8 cellular contexts compared by ENCODE assay signal in the genomic region with DNA sequence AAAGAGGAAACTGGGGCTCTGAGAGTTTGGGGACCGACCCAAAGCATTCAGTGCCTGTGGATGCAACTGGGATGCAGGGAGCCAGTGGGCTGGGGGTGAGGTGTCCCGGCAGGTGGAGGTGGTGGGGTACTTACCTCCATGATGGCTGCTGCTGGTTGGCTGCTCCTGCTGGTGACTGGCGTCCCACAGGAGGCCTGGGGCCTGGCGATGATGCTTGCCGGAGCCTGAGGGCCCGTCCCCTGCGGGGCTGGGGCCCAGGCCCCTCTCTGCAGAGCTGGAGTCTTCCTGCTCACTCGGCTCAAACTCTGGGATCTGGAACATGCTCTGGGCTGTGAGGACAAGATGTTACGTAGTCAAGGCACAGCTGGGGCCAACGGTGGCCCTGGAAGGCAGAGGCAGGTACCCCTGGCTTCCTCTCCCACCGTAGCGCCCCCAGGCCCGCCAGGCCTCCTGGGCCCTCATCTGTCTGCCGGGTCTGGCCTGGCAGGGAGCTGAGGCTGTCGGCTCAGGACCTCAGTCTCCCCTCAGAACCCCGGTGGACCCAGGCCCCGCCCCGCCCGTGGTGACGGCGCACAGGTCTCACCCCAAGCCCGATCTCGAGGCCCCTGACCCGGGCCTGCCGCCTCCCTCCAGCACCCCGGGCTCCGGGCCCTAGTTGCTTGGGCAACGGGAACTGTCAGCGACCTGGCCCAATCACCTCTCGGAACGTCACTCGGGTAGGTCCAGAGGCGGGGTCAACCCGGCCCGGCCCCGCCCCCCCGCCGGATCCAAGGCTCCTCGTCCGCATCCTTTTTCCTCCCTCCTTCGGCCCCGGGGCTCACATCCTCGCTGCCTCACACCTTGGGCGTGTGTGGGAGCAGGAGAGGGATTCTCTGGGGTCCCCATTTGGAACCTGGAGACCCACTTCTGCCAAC. TPM values are rescaled to one million over a fixed set of nuclear protein-coding genes. Genes with fewer than 3 reads are reported as not detected.
DNase-seq lines count a peak whose midpoint lies in the region; ATAC-seq and TF ChIP-seq lines count a peak whose summit lies in the region.

TSS of gene BAD (minus strand) at position 618 of the 914 bp plus-strand sequence. CDS start at position 321, 297 bp downstream.

- H3K27me3 Mint-ChIP-seq in T-helper 1 cell treated with Interleukin-12 subunit alpha and Interleukin-12 subunit beta and Interleukin-4 antibody, amounts not matched to agents 30 μg/mL and 1 μg/mL, for 36 hours (ENCODE audit: low read depth) = no peaks in the 10 kb centered on the region

- H3K27ac ChIP-seq in heart right ventricle (peak within 1 kb of the TSS; percentile 84 to 99 (median 95)), upper lobe of left lung (peak within 1 kb of the TSS; percentile 93 to 99 (median 96))

- no peaks in the 10 kb centered on the region for H3K27me3 ChIP-seq in heart right ventricle
- H3K27me3 ChIP-seq in upper lobe of left lung = no peaks in the 10 kb centered on the region

- 3 to 4% methylated on average over 39 to 44 of the region's 44 CpGs for WGBS in heart right ventricle, 2 donors
- WGBS in upper lobe of left lung, 2 donors = 4 to 67% methylated on average over 1 to 32 of the region's 44 CpGs

- no peak for TF ChIP-seq EP300 in upper lobe of left lung (IDR thresholded peaks at IDR 0.05)

- TF ChIP-seq CTCF in heart right ventricle (IDR thresholded peaks at IDR 0.05) = no peak
- peak in 1 of 6 experiments; percentile 7 for TF ChIP-seq CTCF in upper lobe of left lung (IDR thresholded peaks at IDR 0.05)

- peaks cover 14% of the 10 kb centered on the region for H3K4me1 Mint-ChIP-seq in T-helper 1 cell treated with Interleukin-12 subunit alpha and Interleukin-12 subunit beta and Interleukin-4 antibody, amounts not matched to agents 30 μg/mL and 1 μg/mL, for 36 hours (ENCODE audit: low read depth)

- DNase-seq in NCI-H1694 treated with DMSO at 0.1 percent for 48 hours (lab: John Stamatoyannopoulos, UW) = peak; percentile 71
- peak; percentile 86 for DNase-seq in amniotic stem cell (lab: John Stamatoyannopoulos, UW)
- peak; percentile 95 to 96 for DNase-seq in heart right ventricle
- DNase-seq in posterior vena cava (ENCODE audit: low spot score) = peak; percentile 98
- peak; percentile 98 to 99 for DNase-seq in upper lobe of left lung

- intact Hi-C loops in heart right ventricle (cut with DNase I) = loop anchor here in 5 of 10 donors (2.0 kb wide), 2 partner anchors 14 to 20 kb away; partner anchors contain the start of gene ESRRA (in 2 of the 5)
- intact Hi-C loops in posterior vena cava (cut with DNase I) = no loop called here

- H3K9me3 ChIP-seq in heart right ventricle = no peaks in the 10 kb centered on the region
- H3K9me3 ChIP-seq in upper lobe of left lung = no peaks in the 10 kb centered on the region

- peak within 1 kb of the TSS; percentile 93 for H3K27ac Mint-ChIP-seq in T-helper 1 cell treated with Interleukin-12 subunit alpha and Interleukin-12 subunit beta and Interleukin-4 antibody, amounts not matched to agents 30 μg/mL and 1 μg/mL, for 36 hours

- peaks cover 5% of the 10 kb centered on the region for H3K36me3 Mint-ChIP-seq in T-helper 1 cell treated with Interleukin-12 subunit alpha and Interleukin-12 subunit beta and Interleukin-4 antibody, amounts not matched to agents 30 μg/mL and 1 μg/mL, for 36 hours (ENCODE audit: low read depth)

- ATAC-seq in HG02885 (IDR thresholded peaks at IDR 0.05; ENCODE audit: poor library complexity, unreplicated experiment) = peak; percentile 72
- ATAC-seq in heart right ventricle = peak; percentile 90 to 96 (median 94)
- peak; percentile 95 to 97 for ATAC-seq in upper lobe of left lung (ENCODE audit: low FRiP score in 2 of 2)

- H3K4me1 ChIP-seq in heart right ventricle = peaks cover 14 to 49% (median 31%) of the 10 kb centered on the region in 9 donors
- peaks cover 16 to 30% (median 24%) of the 10 kb centered on the region in 4 donors for H3K4me1 ChIP-seq in upper lobe of left lung

- H3K4me3 ChIP-seq in heart right ventricle (peak within 1 kb of the TSS; percentile 39 to 91 (median 74)), upper lobe of left lung (peak within 1 kb of the TSS; percentile 59 to 94 (median 86))

- H3K36me3 ChIP-seq in heart right ventricle = peaks cover 0 to 39% (median 0%) of the 10 kb centered on the region in 9 donors
- H3K36me3 ChIP-seq in upper lobe of left lung = peaks cover 0 to 10% (median 8%) of the 10 kb centered on the region in 4 donors

- TF ChIP-seq POLR2A in GM15510 (IDR thresholded peaks at IDR 0.05; ENCODE audit: borderline replicate concordance, extremely low read depth, insufficient read length) = peak; percentile 63
- peak in 3 of 4 donors; percentile 26 to 84 (median 74) for TF ChIP-seq POLR2A in upper lobe of left lung (IDR thresholded peaks at IDR 0.05)

- H3K9me3 Mint-ChIP-seq in T-helper 1 cell treated with Interleukin-12 subunit alpha and Interleukin-12 subunit beta and Interleukin-4 antibody, amounts not matched to agents 30 μg/mL and 1 μg/mL, for 36 hours = no peaks in the 10 kb centered on the region

- peak within 1 kb of the TSS; percentile 90 for H3K4me3 Mint-ChIP-seq in T-helper 1 cell treated with Interleukin-12 subunit alpha and Interleukin-12 subunit beta and Interleukin-4 antibody, amounts not matched to agents 30 μg/mL and 1 μg/mL, for 36 hours

RNA-seq across cellular contexts. Expression of gene BAD, which starts in this region (rescaled TPM):
- total RNA-seq in heart right ventricle (100 to 1,000 TPM in 1 of 10 donors, 10 to 100 TPM in 9; 40.7 to 106 (median 52.2) TPM), posterior vena cava (10 to 100 TPM; 49.6 to 57.3 TPM), upper lobe of left lung (100 to 1,000 TPM in 2 of 6 donors, 10 to 100 TPM in 4; 59.7 to 150 (median 80.1) TPM)
- 100 to 1,000 TPM in 1 of 2 donors, 10 to 100 TPM in 1; 92.1 to 104 TPM for polyA plus RNA-seq in heart right ventricle

Comparison
In these comparisons a context has a peak if more than half of its experiments do, and no peak if none do; other contexts are left out.
1. Peak in every context shown above with its lines: DNase-seq, ATAC-seq, H3K4me3 ChIP-seq and H3K27ac ChIP-seq.